Comparison of ENCODE assay signal across 11 cellular contexts in the genomic region with DNA sequence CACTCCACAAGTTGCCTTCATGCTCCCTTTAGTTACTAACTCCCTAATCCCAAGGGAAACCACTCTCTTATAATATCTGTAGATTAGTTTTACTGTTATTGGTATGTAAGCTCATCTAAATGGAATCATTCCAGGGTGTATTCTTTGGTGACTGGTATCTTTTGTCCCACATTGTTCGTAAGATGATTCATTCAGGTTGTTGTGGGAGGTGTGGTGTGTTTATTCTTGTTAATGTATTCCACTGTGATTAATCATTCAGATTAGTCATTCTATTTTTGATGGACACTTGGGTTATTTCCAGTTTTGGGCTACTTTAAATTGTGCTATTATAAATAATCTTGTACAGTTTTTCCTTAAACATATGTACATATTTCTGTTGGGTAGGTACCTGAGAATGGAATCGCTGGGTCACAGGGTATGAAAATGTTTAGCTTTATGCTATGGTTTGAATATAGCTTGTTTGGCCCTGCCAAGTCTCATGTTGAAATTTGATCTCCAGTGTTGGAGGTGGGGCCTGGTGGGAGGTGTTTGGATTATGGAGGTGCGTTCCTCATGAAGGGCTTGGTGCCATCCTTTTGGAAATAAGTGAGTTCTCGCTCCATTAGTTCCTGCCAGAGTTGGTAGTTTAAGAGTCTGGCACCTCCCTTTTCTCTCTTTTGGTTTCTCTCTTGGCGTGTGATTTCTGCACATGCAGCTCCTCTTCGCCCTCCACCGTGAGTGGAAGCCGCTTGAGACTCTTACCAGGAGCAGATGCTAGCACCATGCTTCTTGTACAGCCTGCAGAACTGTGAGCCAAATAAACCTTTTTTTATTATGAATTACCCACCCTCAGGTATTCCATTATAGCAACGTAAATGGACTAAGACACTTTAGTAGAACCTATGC. TPM values are rescaled to one million over a fixed set of nuclear protein-coding genes. Genes with fewer than 3 reads are reported as not detected.
DNase-seq lines count a peak whose midpoint lies in the region; ATAC-seq and TF ChIP-seq lines count a peak whose summit lies in the region.
"Had no signal": no experiment of that assay in that cellular context is flagged by ENCODE, and none has a peak within 500 bp of the region (broad histone marks: within the 10 kb centered on the region; RNA-seq: fewer than 3 reads in every experiment).

No MANE protein-coding gene starts in this region.

- peaks cover 16% of the 10 kb centered on the region for H3K36me3 ChIP-seq in left ventricle myocardium inferior

- H3K27ac Mint-ChIP-seq in activated T-cell treated with anti-CD3 and anti-CD28 coated beads, Interleukin-2, amount 50 U/mL, for 72 hours, result peak overlapping the region; percentile 26

- no peaks in the 10 kb centered on the region for H3K27me3 ChIP-seq in left ventricle myocardium inferior (ENCODE audit: low read depth)
- H3K27me3 ChIP-seq: body of pancreas had no signal

- peak overlapping the region; percentile 18 to 33 for H3K4me3 Mint-ChIP-seq in activated T-cell treated with anti-CD3 and anti-CD28 coated beads, Interleukin-2, amount 50 U/mL, for 72 hours

- H3K4me1 ChIP-seq in left ventricle myocardium inferior, result peaks cover 40% of the 10 kb centered on the region
- H3K4me1 ChIP-seq: body of pancreas had no signal

- no peaks in the 10 kb centered on the region for H3K27me3 Mint-ChIP-seq in activated T-cell treated with anti-CD3 and anti-CD28 coated beads, Interleukin-2, amount 50 U/mL, for 72 hours (ENCODE audit: low read depth)

- no peak overlapping the region for H3K27ac ChIP-seq in left ventricle myocardium inferior (replicated peaks)
- H3K27ac ChIP-seq: body of pancreas had no signal

- H3K36me3 Mint-ChIP-seq in activated T-cell treated with anti-CD3 and anti-CD28 coated beads, Interleukin-2, amount 50 U/mL, for 72 hours (ENCODE audit: insufficient read depth in 2 of 2), result no peaks in the 10 kb centered on the region

- intact Hi-C loops in left ventricle myocardium inferior (cut with micrococcal nuclease), result no loop called here

- TF ChIP-seq CTCF in left ventricle myocardium inferior (IDR thresholded peaks at IDR 0.05; ENCODE audit: borderline replicate concordance), result no peak

- H3K9me3 Mint-ChIP-seq in activated T-cell treated with anti-CD3 and anti-CD28 coated beads, Interleukin-2, amount 50 U/mL, for 72 hours, result no peaks in the 10 kb centered on the region

- H3K4me3 ChIP-seq in left ventricle myocardium inferior, result no peak overlapping the region
- H3K4me3 ChIP-seq: body of pancreas had no signal

- H3K9me3 ChIP-seq in left ventricle myocardium inferior (replicated peaks), result no peaks in the 10 kb centered on the region
- H3K9me3 ChIP-seq: body of pancreas had no signal

- ATAC-seq in activated T-cell treated with anti-CD3 and anti-CD28 coated beads, Interleukin-2, amount 50 U/mL, for 72 hours (replicated peaks in 1 of 2), result peak; percentile 70 to 83
- peak; percentile 97 for ATAC-seq in esophagus mucosa
- ATAC-seq in GM21825 (IDR thresholded peaks at IDR 0.05; ENCODE audit: unreplicated experiment), result no peak
- ATAC-seq in GM21515 (IDR thresholded peaks at IDR 0.05; ENCODE audit: unreplicated experiment), result no peak
- ATAC-seq: body of pancreas had no signal

- peaks cover 10% of the 10 kb centered on the region for H3K4me1 Mint-ChIP-seq in activated T-cell treated with anti-CD3 and anti-CD28 coated beads, Interleukin-2, amount 50 U/mL, for 72 hours (ENCODE audit: low read depth)

- DNase-seq in activated T-cell treated with anti-CD3 and anti-CD28 coated beads, Interleukin-2, amount 50 U/mL, for 72 hours, result peak in 1 of 2 donors; percentile 5
- no peak for DNase-seq in activated T-cell treated with anti-CD3 and anti-CD28 coated beads for 4 hours
- DNase-seq in RKO (ENCODE audit: low spot score), result peak; percentile 93
- DNase-seq in stromal cell of bone marrow (ENCODE audit: low read depth), result peak; percentile 13
- no peak for DNase-seq in left ventricle myocardium inferior
- DNase-seq: body of pancreas, right cardiac atrium, substantia nigra had no signal

RNA-seq across cellular contexts. Expression of a gene that starts 13.8 kb away (rescaled TPM):
- 10 to 100 TPM; 21.8 to 31.5 TPM for total RNA-seq in activated T-cell treated with anti-CD3 and anti-CD28 coated beads, Interleukin-2, amount 50 U/mL, for 72 hours
- total RNA-seq in esophagus mucosa (19.0 TPM), left ventricle myocardium inferior (34.8 TPM)

Comparison
In these comparisons a context has a peak if more than half of its experiments do, and no peak if none do; other contexts are left out.
1. ATAC-seq: peak in activated T-cell treated with anti-CD3 and anti-CD28 coated beads, Interleukin-2, amount 50 U/mL, for 72 hours (2 of 2) and esophagus mucosa (single experiment); none in GM21825 (single experiment) and GM21515 (single experiment).
2. DNase-seq: peak in RKO (single experiment) and stromal cell of bone marrow (single experiment); none in activated T-cell treated with anti-CD3 and anti-CD28 coated beads for 4 hours (single experiment) and left ventricle myocardium inferior (single experiment).